Comparison of ENCODE assay signal across 15 cellular contexts in the genomic region with DNA sequence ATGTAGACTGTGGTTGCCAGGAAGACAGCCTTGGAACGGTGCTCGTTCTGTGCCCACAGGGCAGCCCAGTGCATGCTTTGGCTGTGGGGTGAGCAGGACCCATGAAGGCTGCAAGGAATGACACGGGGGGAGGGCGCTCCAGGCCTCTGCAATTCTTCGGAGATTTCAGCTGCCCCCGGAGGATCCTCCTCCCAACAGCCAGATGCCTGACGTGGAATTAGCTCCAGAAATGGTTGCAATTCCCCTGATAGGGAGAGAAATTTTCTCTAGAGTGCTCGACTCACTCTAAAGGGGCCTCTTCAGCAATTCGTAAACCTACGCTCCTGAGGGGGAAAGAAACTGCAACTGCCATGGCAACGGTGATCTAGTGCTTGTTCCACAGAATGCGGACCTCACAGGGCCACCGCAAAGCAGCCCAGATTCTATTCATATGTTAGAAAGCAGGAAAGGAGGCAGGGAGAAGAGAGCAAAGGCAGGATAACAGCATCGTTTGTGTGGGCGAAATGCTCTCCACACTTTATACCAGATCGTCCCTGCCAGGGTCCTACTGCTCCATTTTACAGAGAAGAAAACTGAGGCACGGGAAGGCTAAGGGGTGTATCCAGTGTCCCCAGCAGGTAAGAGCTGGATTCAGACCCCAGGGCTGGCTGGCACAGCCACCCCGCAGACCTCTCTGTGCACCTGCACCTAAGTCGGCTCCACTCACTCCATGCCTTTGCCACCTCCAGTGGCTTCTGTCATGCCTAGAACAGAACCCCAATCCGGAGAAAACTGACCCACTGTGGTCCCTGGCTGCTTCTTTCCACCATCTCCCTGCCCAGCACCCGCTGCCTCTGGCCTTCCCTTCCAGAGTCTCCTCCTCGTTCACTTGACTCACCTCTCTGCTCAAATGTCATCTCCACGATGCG. TPM values are rescaled to one million over a fixed set of nuclear protein-coding genes. Genes with fewer than 3 reads are reported as not detected.
DNase-seq lines count a peak whose midpoint lies in the region; ATAC-seq and TF ChIP-seq lines count a peak whose summit lies in the region.
"Had no signal": no experiment of that assay in that cellular context is flagged by ENCODE, and none has a peak within 500 bp of the region (broad histone marks: within the 10 kb centered on the region; RNA-seq: fewer than 3 reads in every experiment).

No MANE protein-coding gene starts in this region.

- H4K20me1 ChIP-seq in hepatocyte (ENCODE audit: insufficient read depth, poor library complexity, severe bottlenecking) = no peaks in the 10 kb centered on the region
- H4K20me1 ChIP-seq in OCI-LY7 (ENCODE audit: insufficient read depth, low read length) = no peaks in the 10 kb centered on the region

- intact Hi-C loops in posterior vena cava (cut with DNase I) = no loop called here
- intact Hi-C loops in OCI-LY7 (cut with micrococcal nuclease; ENCODE audit: unreplicated experiment) = no loop called here

- H3K9me3 ChIP-seq in adipocyte (ENCODE audit: control insufficient read depth, low read length) = no peaks in the 10 kb centered on the region
- H3K9me3 ChIP-seq in hepatocyte (ENCODE audit: low read depth) = no peaks in the 10 kb centered on the region
- no peaks in the 10 kb centered on the region for H3K9me3 ChIP-seq in OCI-LY7 (ENCODE audit: low read length)
- H3K9me3 ChIP-seq: heart right ventricle had no signal

- no peaks in the 10 kb centered on the region for H3K9me2 ChIP-seq in hepatocyte (replicated peaks; ENCODE audit: insufficient read depth)
- H3K9me2 ChIP-seq in OCI-LY7 (ENCODE audit: insufficient read depth, low read length) = no peaks in the 10 kb centered on the region

- TF ChIP-seq CTCF in hepatocyte (IDR thresholded peaks at IDR 0.05; ENCODE audit: poor library complexity) (no peak), OCI-LY7 (conservative IDR thresholded peaks at IDR 0.05; ENCODE audit: low read length) (no peak)

- H3K27me3 ChIP-seq in adipocyte (replicated peaks; ENCODE audit: control insufficient read depth, insufficient read depth, low read length) (peaks cover 6% of the 10 kb centered on the region), hepatocyte (no peaks in the 10 kb centered on the region)

- WGBS in hepatocyte (ENCODE audit: low lambda C conversion rate, missing lambda C conversion rate) = 51% methylated on average over 24 of the region's 24 CpGs

- POLR2A ChIA-PET in OCI-LY7 (lab: Charles Lee) = no interaction called here

- ATAC-seq in GM18498 (IDR thresholded peaks at IDR 0.05; ENCODE audit: unreplicated experiment) = no peak

- CTCF ChIA-PET in OCI-LY7 (lab: Charles Lee; ENCODE audit: unreplicated experiment) = no interaction called here

- peak; percentile 39 for DNase-seq in DMS79 treated with DMSO at 0.1 percent for 48 hours (lab: John Stamatoyannopoulos, UW)
- DNase-seq in adipocyte (ENCODE audit: low read depth) = peak; percentile 39
- DNase-seq in hepatocyte (ENCODE audit: low spot score) = peak; percentile 34
- DNase-seq in posterior vena cava (ENCODE audit: low spot score) = peak; percentile 69
- DNase-seq in NCI-H1417 (lab: John Stamatoyannopoulos, UW) = no peak
- no peak for DNase-seq in NOMO-1 (lab: John Stamatoyannopoulos, UW; ENCODE audit: unreplicated experiment in 2 of 2)
- DNase-seq in OCI-LY7 (ENCODE audit: low spot score) = no peak
- DNase-seq: activated naive CD4-positive, alpha-beta T cell treated with anti-CD3 and anti-CD28 coated beads for 36 hours; central memory CD4-positive, alpha-beta T cell; DMS 273 treated with DMSO at 0.1 percent for 48 hours; heart right ventricle; occipital lobe had no signal

- no TSS peak for BruUV-seq in OCI-LY7 (replicated peaks; lab: Mats Ljungman, UMichigan)

- H3K4me2 ChIP-seq in hepatocyte (peak overlapping the region; percentile 69), OCI-LY7 (ENCODE audit: low read length) (no peak overlapping the region)

- peak overlapping the region; percentile 37 for H3K9ac ChIP-seq in adipocyte (ENCODE audit: low read length)

- H3K4me3 ChIP-seq in adipocyte (ENCODE audit: low read length) = peak overlapping the region; percentile 61
- H3K4me3 ChIP-seq in hepatocyte = no peak overlapping the region
- H3K4me3 ChIP-seq in OCI-LY7 (ENCODE audit: low read depth, low read length, poor library complexity, severe bottlenecking) = no peak overlapping the region

- H3K79me2 ChIP-seq in hepatocyte (no peaks in the 10 kb centered on the region), OCI-LY7 (ENCODE audit: insufficient read depth, low read depth, low read length) (no peaks in the 10 kb centered on the region)

- H3K27ac ChIP-seq in hepatocyte (peak overlapping the region; percentile 48), OCI-LY7 (ENCODE audit: low read depth, low read length, poor library complexity, severe bottlenecking) (no peak overlapping the region)
- H3K27ac ChIP-seq: epithelial cell of prostate, heart right ventricle, VCaP had no signal

- H3K36me3 ChIP-seq in adipocyte (ENCODE audit: control insufficient read depth, insufficient read depth, low read length, severe bottlenecking) (no peaks in the 10 kb centered on the region), hepatocyte (replicated peaks; ENCODE audit: insufficient read depth, low read depth) (no peaks in the 10 kb centered on the region), OCI-LY7 (ENCODE audit: insufficient read depth, low read length) (no peaks in the 10 kb centered on the region)
- H3K36me3 ChIP-seq: heart right ventricle had no signal

- H2AFZ ChIP-seq in hepatocyte (no peak overlapping the region), OCI-LY7 (ENCODE audit: low read length) (no peak overlapping the region)

- H3K4me1 ChIP-seq in adipocyte (ENCODE audit: control insufficient read depth, insufficient read depth, low read length) (peaks cover 28% of the 10 kb centered on the region), hepatocyte (ENCODE audit: insufficient read depth) (peaks cover 17% of the 10 kb centered on the region), OCI-LY7 (ENCODE audit: insufficient read depth, low read length, poor library complexity, severe bottlenecking) (no peaks in the 10 kb centered on the region)

RNA-seq across cellular contexts. Expression of a gene that starts 11.9 kb away (rescaled TPM):
- total RNA-seq in hepatocyte = 19.6 and 21.0 TPM in 2 replicates
- polyA plus RNA-seq in hepatocyte = 14.3 and 18.2 TPM in 2 replicates
- total RNA-seq in posterior vena cava = 1 to 10 TPM; 4.0 to 5.6 TPM
- total RNA-seq in OCI-LY7 (2014; rRNA removed; shearing (Covaris generic)) = 8.0 and 11.4 TPM in 2 replicates
- total RNA-seq in OCI-LY7 (2022) = 20.3 and 22.4 TPM in 2 replicates

Comparison
In these comparisons a context has a peak if more than half of its experiments do, and no peak if none do; other contexts are left out.
1. DNase-seq: peak in DMS79 treated with DMSO at 0.1 percent for 48 hours (single experiment), adipocyte (single experiment), hepatocyte (single experiment) and posterior vena cava (single experiment); none in NCI-H1417 (0 of 3), NOMO-1 (0 of 2) and OCI-LY7 (single experiment).